In the genomic region with DNA sequence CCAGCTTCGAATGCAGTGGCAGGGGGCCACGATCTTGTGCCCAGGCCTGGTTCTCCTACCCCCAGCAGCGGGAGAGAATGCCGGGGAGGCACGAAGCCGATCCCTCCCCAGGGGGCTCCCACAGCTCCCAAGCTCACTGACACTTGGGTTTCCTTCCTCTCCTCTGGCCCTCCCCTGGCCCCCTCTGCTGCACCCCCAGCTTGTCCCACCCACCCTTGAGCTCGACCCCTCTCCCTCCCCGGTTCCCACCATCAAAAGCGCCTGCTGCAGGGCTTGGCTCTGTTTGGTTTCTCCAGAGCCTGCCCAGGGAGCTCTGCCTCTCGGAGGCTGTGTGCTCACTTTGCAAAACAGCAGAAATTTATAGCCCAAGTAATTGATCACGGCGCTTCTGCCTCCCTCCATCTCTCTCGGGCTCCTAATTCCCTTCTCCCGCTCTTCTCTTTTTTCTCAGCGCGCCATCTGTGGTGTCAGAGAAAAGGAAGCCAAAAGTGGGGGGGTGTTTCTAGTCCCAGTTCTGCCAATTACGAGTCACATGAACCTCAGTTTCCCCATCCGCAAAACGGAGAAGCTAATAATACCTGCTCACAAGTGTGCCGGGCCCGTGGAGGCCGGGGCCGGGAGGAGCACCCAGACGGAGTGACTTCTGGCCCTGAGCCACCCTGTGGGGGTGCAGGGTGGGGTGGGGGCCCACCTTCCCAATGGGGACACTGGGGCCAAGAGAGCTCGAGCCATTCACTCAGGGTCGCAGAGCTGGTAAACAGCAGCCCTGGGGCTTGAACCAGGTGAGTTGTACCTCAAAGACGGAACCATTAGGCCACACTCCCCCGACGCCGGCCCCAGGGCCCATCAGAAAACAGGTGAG, we compare ENCODE assay signal across 12 cellular contexts.
DNase-seq lines count a peak whose midpoint lies in the region; TF ChIP-seq lines count a peak whose summit lies in the region.
"Had no signal": no experiment of that assay in that cellular context is flagged by ENCODE, and none has a peak within 500 bp of the region (broad histone marks: within the 10 kb centered on the region; RNA-seq: fewer than 3 reads in every experiment).

No MANE protein-coding gene starts in this region.

- H3K4me3 Mint-ChIP-seq in Caco-2 (ENCODE audit: unreplicated experiment), result no peak overlapping the region

- TF ChIP-seq POLR2A in sigmoid colon (IDR thresholded peaks at IDR 0.05), result no peak

- peak overlapping the region; percentile 53 for H3K27ac Mint-ChIP-seq in Caco-2 (ENCODE audit: unreplicated experiment)
- H3K27ac Mint-ChIP-seq: progenitor cell of endocrine pancreas had no signal

- no peaks in the 10 kb centered on the region for H3K36me3 Mint-ChIP-seq in Caco-2 (ENCODE audit: insufficient read depth, unreplicated experiment)

- CTCF ChIA-PET in Caco-2 (lab: Charles Lee), result interaction anchor here (2.3 kb wide), 1 partner anchor 15 kb away, joined by 9 read pairs; no protein-coding TSS in a partner anchor

- POLR2A ChIA-PET in Caco-2 (lab: Charles Lee), result no interaction called here

- H3K9me3 Mint-ChIP-seq in Caco-2 (ENCODE audit: unreplicated experiment), result no peaks in the 10 kb centered on the region

- no peaks in the 10 kb centered on the region for H3K27me3 Mint-ChIP-seq in Caco-2 (ENCODE audit: insufficient read depth, unreplicated experiment)
- H3K27me3 Mint-ChIP-seq: progenitor cell of endocrine pancreas had no signal

- H3K4me3 ChIP-seq in Caco-2 (ENCODE audit: low read depth, low read length) (no peak overlapping the region), SK-N-MC (peak overlapping the region; percentile 19; the same call in 1 of the 2 replicates), sigmoid colon (no peak overlapping the region)

- intact Hi-C loops in Caco-2 (cut with micrococcal nuclease; ENCODE audit: unreplicated experiment) (no loop called here), sigmoid colon (cut with DNase I) (no loop called here)

- no peaks in the 10 kb centered on the region for H3K36me3 ChIP-seq in Caco-2 (ENCODE audit: control insufficient read depth, insufficient read depth, low read length)
- no peaks in the 10 kb centered on the region for H3K36me3 ChIP-seq in SK-N-MC (ENCODE audit: insufficient read depth, low read length)
- H3K36me3 ChIP-seq in sigmoid colon, result no peaks in the 10 kb centered on the region

- H3K27me3 ChIP-seq in Caco-2 (replicated peaks; ENCODE audit: control insufficient read depth, insufficient read depth, low read length), result no peaks in the 10 kb centered on the region
- no peaks in the 10 kb centered on the region for H3K27me3 ChIP-seq in sigmoid colon

- TF ChIP-seq CTCF in Caco-2 (IDR thresholded peaks at IDR 0.05; ENCODE audit: insufficient read depth in 1 of 2, low read depth in 1 of 2, low read length in 1 of 2, severe bottlenecking in 1 of 2, unreplicated experiment in 1 of 2), result no peak
- TF ChIP-seq CTCF in sigmoid colon (IDR thresholded peaks at IDR 0.05), result no peak

- H3K4me1 ChIP-seq in Caco-2, result peaks cover 39% of the 10 kb centered on the region
- H3K4me1 ChIP-seq in sigmoid colon, result peaks cover 0 to 49% (median 43%) of the 10 kb centered on the region in 4 donors

- H3K27ac ChIP-seq in SK-N-MC, result peak overlapping the region; percentile 93
- H3K27ac ChIP-seq in sigmoid colon, result peak overlapping the region; percentile 75 to 87 (median 82)

- H3K4me1 Mint-ChIP-seq in Caco-2 (ENCODE audit: low read depth, unreplicated experiment), result peaks cover 32% of the 10 kb centered on the region

- BruUV-seq in Caco-2 (replicated peaks; lab: Mats Ljungman, UMichigan), result no TSS peak

- 87% methylated on average over 30 of the region's 30 CpGs for WGBS in sigmoid colon, 2 donors

- peak overlapping the region; percentile 52 for H3K9ac ChIP-seq in SK-N-MC (ENCODE audit: insufficient read length)

- no peaks in the 10 kb centered on the region for H3K9me3 ChIP-seq in Caco-2
- no peaks in the 10 kb centered on the region for H3K9me3 ChIP-seq in SK-N-MC (ENCODE audit: low read depth, low read length)
- no peaks in the 10 kb centered on the region for H3K9me3 ChIP-seq in sigmoid colon

- DNase-seq in Caco-2, result peak in 1 of 2 experiments; percentile 26
- DNase-seq in SK-N-MC (ENCODE audit: low read depth, low spot score), result no peak
- peak; percentile 76 for DNase-seq in left kidney (ENCODE audit: low read depth, low spot score)
- peak; percentile 65 for DNase-seq in sigmoid colon
- DNase-seq in stimulated activated CD4-positive, alpha-beta T cell treated with anti-CD3 and anti-CD28 coated beads, Interleukin-15, amount 100 ng/mL, for 24 hours, result no peak
- no peak for DNase-seq in NCI-H128 (lab: John Stamatoyannopoulos, UW; ENCODE audit: unreplicated experiment)
- no peak for DNase-seq in NCI-H1105 (lab: John Stamatoyannopoulos, UW)
- no peak for DNase-seq in dedifferentiated amniotic fluid mesenchymal stem cell (ENCODE audit: extremely low spot score)
- DNase-seq: activated gamma-delta T cell; COR-L47; NK-92 treated with Interleukin-12 subunit alpha and Interleukin-12 subunit beta, amount 100 ng/mL, for 24 hours had no signal

- TF ChIP-seq EP300 in sigmoid colon (IDR thresholded peaks at IDR 0.05), result no peak

Comparison
In these comparisons a context has a peak if more than half of its experiments do, and no peak if none do; other contexts are left out.
1. DNase-seq: peak in left kidney (single experiment) and sigmoid colon (single experiment); none in SK-N-MC (single experiment), stimulated activated CD4-positive, alpha-beta T cell treated with anti-CD3 and anti-CD28 coated beads, Interleukin-15, amount 100 ng/mL, for 24 hours (single experiment), NCI-H128 (single experiment), NCI-H1105 (single experiment) and dedifferentiated amniotic fluid mesenchymal stem cell (single experiment).